Comparison of ENCODE assay signal across 22 cellular contexts in the genomic region with DNA sequence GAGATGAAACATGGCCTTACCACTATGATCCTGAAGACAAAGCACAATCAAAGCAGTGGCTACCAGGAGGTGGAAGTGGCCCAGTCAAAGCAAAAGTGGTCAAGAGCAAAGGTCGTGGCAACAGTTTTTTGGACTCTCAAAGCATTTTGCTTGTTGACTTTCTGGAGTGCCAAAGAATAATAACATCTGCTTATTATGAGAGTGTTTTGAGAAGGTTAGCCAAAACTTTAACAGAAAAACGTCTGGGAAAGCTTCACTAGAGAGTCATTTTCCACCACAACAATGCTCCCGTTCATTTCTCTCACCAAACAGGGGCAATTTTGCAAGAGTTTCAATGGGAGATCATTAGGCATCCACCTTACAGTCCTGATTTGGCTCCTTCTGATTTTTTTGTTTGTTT. TPM values are rescaled to one million over a fixed set of nuclear protein-coding genes. Genes with fewer than 3 reads are reported as not detected.
"Had no signal": no experiment of that assay in that cellular context is flagged by ENCODE, and none has a peak within 500 bp of the region (broad histone marks: within the 10 kb centered on the region; RNA-seq: fewer than 3 reads in every experiment).

No MANE protein-coding gene starts in this region.

- H3K36me3 ChIP-seq: esophagus muscularis mucosa, neutrophil, pancreas, sigmoid colon, stomach, thyroid gland, vagina had no signal

- H3K4me1 ChIP-seq: pancreas, thyroid gland had no signal

- DNase-seq: dorsolateral prefrontal cortex; effector CD4-positive, alpha-beta T cell; endodermal cell; foreskin melanocyte; glutamatergic neuron; immature natural killer cell; mesenchymal stem cell; mucosa of descending colon; naive B cell; pancreas; retina; sigmoid colon; stimulated activated CD4-positive, alpha-beta T cell treated with anti-CD3 and anti-CD28 coated beads, Interleukin-2, amount 100 ng/mL, for 24 hours; stimulated activated CD4-positive, alpha-beta T cell treated with anti-CD3 and anti-CD28 coated beads, Interleukin-4, amount 100 ng/mL, for 24 hours; stomach; thyroid gland; trophoblast cell had no signal

- H3K27me3 ChIP-seq: esophagus muscularis mucosa, neutrophil, sigmoid colon, stomach, thyroid gland, vagina had no signal

- H3K4me3 ChIP-seq: dorsolateral prefrontal cortex, esophagus muscularis mucosa, mucosa of descending colon, pancreas, sigmoid colon, stomach, thyroid gland, vagina had no signal

- H3K27ac ChIP-seq: dorsolateral prefrontal cortex, esophagus muscularis mucosa, neutrophil, pancreas, sigmoid colon, stomach, thyroid gland, vagina had no signal

- ATAC-seq: mucosa of descending colon; natural killer cell treated with Interleukin-12 subunit alpha and Interleukin-12 subunit beta and Interleukin-15 and Interleukin-18, amount 100 ng/mL, for 72 hours; pancreas; stimulated activated effector memory CD8-positive, alpha-beta T cell treated with anti-CD3 and anti-CD28 coated beads, Interleukin-12 subunit alpha, Interleukin-12 subunit beta, amount 100 ng/mL, for 72 hours had no signal

- H3K9me3 ChIP-seq: esophagus muscularis mucosa, mucosa of descending colon, neutrophil, pancreas, sigmoid colon, stomach, thyroid gland, vagina had no signal

RNA-seq across cellular contexts. Expression of gene MAMDC2, which starts 33.6 kb away (rescaled TPM):
- total RNA-seq: natural killer cell treated with Interleukin-12 subunit alpha and Interleukin-12 subunit beta and Interleukin-15 and Interleukin-18, amount 100 ng/mL, for 72 hours had no signal
